8 cellular contexts compared by ENCODE assay signal in genomic region chr1:21176589-21177555, GRCh38. TPM values are rescaled to one million over a fixed set of nuclear protein-coding genes. Genes with fewer than 3 reads are reported as not detected.
DNase-seq lines count a peak whose midpoint lies in the region; ATAC-seq and TF ChIP-seq lines count a peak whose summit lies in the region.

Gene EIF4G3 (minus strand): TSS chr1:21176897. CDS start chr1:21002742, 174,155 bp downstream.

- no peaks in the 10 kb centered on the region for H3K36me3 ChIP-seq in PC-3 (ENCODE audit: low read depth, low read length)

- no peaks in the 10 kb centered on the region for H3K27me3 ChIP-seq in PC-3 (ENCODE audit: low read length)
- no peaks in the 10 kb centered on the region for H3K27me3 ChIP-seq in mononuclear cell (ENCODE audit: insufficient read depth, low read length)

- peak within 1 kb of the TSS; percentile 81 for H3K4me2 ChIP-seq in PC-3 (ENCODE audit: low read length)

- peak within 1 kb of the TSS; percentile 81 for H3K9ac ChIP-seq in PC-3 (ENCODE audit: low read length)

- peaks cover 13% of the 10 kb centered on the region for H4K20me1 ChIP-seq in PC-3 (ENCODE audit: low read length)

- intact Hi-C loops in PC-3 (cut with micrococcal nuclease) = loop anchor here (5.0 to 10.0 kb wide), 3 partner anchors 62 to 605 kb away; no protein-coding TSS in a partner anchor

- POLR2A ChIA-PET in PC-3 (lab: Charles Lee; ENCODE audit: unreplicated experiment) = no interaction called here

- peak; percentile 90 for ATAC-seq in GM21576 (IDR thresholded peaks at IDR 0.05; ENCODE audit: unreplicated experiment)
- ATAC-seq in PC-3 = peak; percentile 97

- DNase-seq in DMS114 treated with DMSO at 0.1 percent for 48 hours (lab: John Stamatoyannopoulos, UW; ENCODE audit: unreplicated experiment) = peak; percentile 96
- DNase-seq in PC-3 = peak; percentile 99
- DNase-seq in activated T-cell treated with anti-CD3 and anti-CD28 coated beads for 48 hours (ENCODE audit: low read depth) = peak; percentile 99
- DNase-seq in epithelial cell of esophagus (ENCODE audit: low read depth) = peak; percentile 95
- peak; percentile 97 to 98 for DNase-seq in stimulated activated CD8-positive, alpha-beta memory T cell treated with anti-CD3 and anti-CD28 coated beads, Interleukin-4, amount 100 ng/mL, for 1 hour (ENCODE audit: low read depth in 2 of 2, low spot score in 1 of 2)

- CTCF ChIA-PET in PC-3 (lab: Charles Lee) = no interaction called here

- peaks cover 38% of the 10 kb centered on the region for H3K79me2 ChIP-seq in PC-3 (ENCODE audit: low read length)

- TF ChIP-seq CTCF in PC-3 (conservative IDR thresholded peaks at IDR 0.05; ENCODE audit: low read depth, low read length) (no peak), epithelial cell of esophagus (IDR thresholded peaks at IDR 0.05; ENCODE audit: insufficient read depth, low read depth, low read length, missing control alignments) (no peak)

- H3K4me1 ChIP-seq in PC-3 (ENCODE audit: insufficient read depth, low read length) (peaks cover 13% of the 10 kb centered on the region), mononuclear cell (ENCODE audit: insufficient read depth, low read length) (peaks cover 24% of the 10 kb centered on the region)

- H3K9me2 ChIP-seq in PC-3 (replicated peaks; ENCODE audit: low read length) = no peaks in the 10 kb centered on the region

- no peak for TF ChIP-seq RAD21 in Ishikawa (IDR thresholded peaks at IDR 0.05; ENCODE audit: low read depth)

- no peaks in the 10 kb centered on the region for H3K9me3 ChIP-seq in PC-3 (ENCODE audit: low read length)
- H3K9me3 ChIP-seq in mononuclear cell (ENCODE audit: low read depth, low read length) = no peaks in the 10 kb centered on the region

- H2AFZ ChIP-seq in PC-3 (ENCODE audit: low read length) = peak within 1 kb of the TSS; percentile 96

- no peaks in the 10 kb centered on the region for H3F3A ChIP-seq in PC-3 (ENCODE audit: low read length, unreplicated experiment)

- H3K27ac ChIP-seq in PC-3 (ENCODE audit: low read length) = no peak within 1 kb of the TSS; the same call in 1 of the 2 replicates

- peak; percentile 29; the same call in 1 of the 2 replicates for TF ChIP-seq EP300 in Ishikawa (IDR thresholded peaks at IDR 0.05; ENCODE audit: borderline replicate concordance)

- H3K4me3 ChIP-seq in PC-3 (ENCODE audit: low read length) = peak within 1 kb of the TSS; percentile 91
- peak within 1 kb of the TSS; percentile 78 for H3K4me3 ChIP-seq in epithelial cell of esophagus (ENCODE audit: low read length)
- peak within 1 kb of the TSS; percentile 76 for H3K4me3 ChIP-seq in mononuclear cell (ENCODE audit: low read length)

- TSS peak; percentile 86 for BruUV-seq in PC-3 (replicated peaks; lab: Mats Ljungman, UMichigan)

TF ChIP-seq in Ishikawa, 13 proteins besides CTCF, POLR2A, EP300 and RAD21:
- TF ChIP-seq TCF12 (IDR thresholded peaks at IDR 0.05; ENCODE audit: low read depth) (peak; percentile 55; the same call in 1 of the 2 replicates), TEAD4 (IDR thresholded peaks at IDR 0.05) (no peak), TAF1 (IDR thresholded peaks at IDR 0.05; ENCODE audit: low read depth) (peak; percentile 80), YY1 (IDR thresholded peaks at IDR 0.05; ENCODE audit: low read depth) (peak; percentile 92), USF1 (IDR thresholded peaks at IDR 0.05) (no peak), ZBTB7A (IDR thresholded peaks at IDR 0.05; ENCODE audit: low read depth) (peak; percentile 64; the same call in 1 of the 2 replicates), MAX (IDR thresholded peaks at IDR 0.05) (peak; percentile 92), EGR1 (IDR thresholded peaks at IDR 0.05) (peak; percentile 44; the same call in 1 of the 2 replicates)
TF ChIP-seq in Ishikawa: peak in this region for 6.

RNA-seq across cellular contexts. Expression of gene EIF4G3, which starts in this region (rescaled TPM):
- total RNA-seq in PC-3 (2014; rRNA removed) (16.9 and 25.0 TPM in 2 replicates), mononuclear cell (23.0 TPM)
